28 cellular contexts compared by ENCODE assay signal in the genomic region with DNA sequence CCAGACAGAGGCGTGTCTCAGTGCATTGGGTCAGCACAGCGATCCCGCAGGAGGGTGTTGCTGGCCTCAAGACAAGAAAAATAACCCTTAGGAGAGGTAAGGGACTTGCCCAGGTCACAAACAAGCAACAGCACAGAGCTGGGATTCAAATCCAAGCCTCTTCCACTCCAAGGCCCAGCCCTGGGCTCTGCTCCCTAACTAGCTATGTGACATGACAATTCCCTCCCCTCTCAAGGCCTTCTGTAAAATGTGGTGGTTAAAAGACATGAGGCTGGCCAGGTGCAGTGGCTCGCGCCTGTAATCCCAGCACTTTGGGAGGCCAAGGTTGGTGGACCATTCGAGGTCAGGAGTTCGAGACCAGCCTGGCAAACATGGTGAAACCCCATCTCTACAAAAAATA. TPM values are rescaled to one million over a fixed set of nuclear protein-coding genes. Genes with fewer than 3 reads are reported as not detected.
DNase-seq lines count a peak whose midpoint lies in the region; ATAC-seq and TF ChIP-seq lines count a peak whose summit lies in the region.
"Had no signal": no experiment of that assay in that cellular context is flagged by ENCODE, and none has a peak within 500 bp of the region (broad histone marks: within the 10 kb centered on the region; RNA-seq: fewer than 3 reads in every experiment).

No MANE protein-coding gene starts in this region.

- no peak overlapping the region for H3K4me2 ChIP-seq in mesendoderm (ENCODE audit: low read length)

- H3K27ac ChIP-seq in right atrium auricular region, result no peak overlapping the region
- no peak overlapping the region for H3K27ac ChIP-seq in mesendoderm (ENCODE audit: low read depth, low read length)
- peak overlapping the region; percentile 17 for H3K27ac ChIP-seq in substantia nigra (ENCODE audit: low read depth, low read length, poor library complexity, severe bottlenecking)
- H3K27ac ChIP-seq: SK-N-MC had no signal

- H3K9ac ChIP-seq in mesendoderm (ENCODE audit: low read length), result no peak overlapping the region

- H3K27me3 ChIP-seq in right atrium auricular region (no peaks in the 10 kb centered on the region), mesendoderm (ENCODE audit: insufficient read depth, low read length, poor library complexity) (no peaks in the 10 kb centered on the region)
- H3K27me3 ChIP-seq: BE2C had no signal

- H3K4me1 ChIP-seq in right atrium auricular region (peaks cover 0 to 11% of the 10 kb centered on the region in 2 donors), mesendoderm (ENCODE audit: control insufficient read depth, low read depth, low read length) (peaks cover 2% of the 10 kb centered on the region)
- H3K4me1 ChIP-seq: BE2C had no signal

- H4K5ac ChIP-seq in mesendoderm (ENCODE audit: low read length), result no peak overlapping the region

- H3K9me3 Mint-ChIP-seq in dendritic cell treated with granulocyte-macrophage colony-stimulating factor and Interleukin-4, amounts not matched to agents 40 ng/mL and 50 ng/mL, for 4 days, result no peaks in the 10 kb centered on the region
- H3K9me3 Mint-ChIP-seq: CD8-positive, alpha-beta memory T cell had no signal

- H2BK5ac ChIP-seq in mesendoderm (ENCODE audit: low read length), result no peak overlapping the region

- H4K8ac ChIP-seq in mesendoderm (ENCODE audit: low read depth, low read length), result no peak overlapping the region

- H3K79me1 ChIP-seq in mesendoderm (ENCODE audit: low read length), result no peaks in the 10 kb centered on the region

- H3K4me3 ChIP-seq in right atrium auricular region, result no peak overlapping the region
- H3K4me3 ChIP-seq in mesendoderm (ENCODE audit: low read length), result no peak overlapping the region
- H3K4me3 ChIP-seq: SK-N-MC had no signal

- H3K36me3 ChIP-seq in right atrium auricular region (no peaks in the 10 kb centered on the region), mesendoderm (ENCODE audit: control insufficient read depth, insufficient read depth, low read length) (no peaks in the 10 kb centered on the region)
- H3K36me3 ChIP-seq: BE2C had no signal

- peak overlapping the region; percentile 42 for H3K27ac Mint-ChIP-seq in dendritic cell treated with granulocyte-macrophage colony-stimulating factor and Interleukin-4, amounts not matched to agents 40 ng/mL and 50 ng/mL, for 4 days

- intact Hi-C loops in Right ventricle myocardium superior (cut with DNase I), result no loop called here
- intact Hi-C loops in dendritic cell treated with granulocyte-macrophage colony-stimulating factor and Interleukin-4, amounts not matched to agents 40 ng/mL and 50 ng/mL, for 4 days (cut with micrococcal nuclease), result no loop called here

- no peak overlapping the region for H3K18ac ChIP-seq in mesendoderm (ENCODE audit: low read length)

- no peaks in the 10 kb centered on the region for H3K79me2 ChIP-seq in mesendoderm (ENCODE audit: control insufficient read depth, insufficient read depth, low read length)

- H3K9me3 ChIP-seq in right atrium auricular region, result no peaks in the 10 kb centered on the region
- H3K9me3 ChIP-seq: BE2C had no signal

- H2AK5ac ChIP-seq in mesendoderm (ENCODE audit: low read length), result no peak overlapping the region

- ATAC-seq in Right ventricle myocardium superior (ENCODE audit: poor library complexity) (no peak), GM19328 (IDR thresholded peaks at IDR 0.05; ENCODE audit: unreplicated experiment) (no peak)
- ATAC-seq: PC-3 had no signal

- H3K23ac ChIP-seq in mesendoderm (ENCODE audit: low read length), result no peak overlapping the region

- H2BK15ac ChIP-seq in mesendoderm (replicated peaks; ENCODE audit: low read depth), result no peak overlapping the region

- peaks cover 54% of the 10 kb centered on the region for H3K4me1 Mint-ChIP-seq in dendritic cell treated with granulocyte-macrophage colony-stimulating factor and Interleukin-4, amounts not matched to agents 40 ng/mL and 50 ng/mL, for 4 days (ENCODE audit: low read depth)

- no peak overlapping the region for H2BK120ac ChIP-seq in mesendoderm (ENCODE audit: low read depth, low read length)

- WGBS in mesendoderm (ENCODE audit: extremely low coverage, insufficient coverage, low lambda C conversion rate), result no CpG with 5 or more reads among the region's 7 CpGs

- H3K4ac ChIP-seq in mesendoderm (ENCODE audit: low read depth, low read length), result no peak overlapping the region

- H3K56ac ChIP-seq in mesendoderm (ENCODE audit: low read length), result peak overlapping the region; percentile 39

- H3K4me3 Mint-ChIP-seq in dendritic cell treated with granulocyte-macrophage colony-stimulating factor and Interleukin-4, amounts not matched to agents 40 ng/mL and 50 ng/mL, for 4 days, result no peak overlapping the region
- H3K4me3 Mint-ChIP-seq: CD14-positive monocyte; CD8-positive, alpha-beta memory T cell had no signal

- H3K27me3 Mint-ChIP-seq in dendritic cell treated with granulocyte-macrophage colony-stimulating factor and Interleukin-4, amounts not matched to agents 40 ng/mL and 50 ng/mL, for 4 days, result peaks cover 38% of the 10 kb centered on the region

- H3K36me3 Mint-ChIP-seq in dendritic cell treated with granulocyte-macrophage colony-stimulating factor and Interleukin-4, amounts not matched to agents 40 ng/mL and 50 ng/mL, for 4 days (ENCODE audit: low read depth), result no peaks in the 10 kb centered on the region
- H3K36me3 Mint-ChIP-seq: CD14-positive monocyte; CD8-positive, alpha-beta memory T cell had no signal

- no peak for TF ChIP-seq CTCF in right atrium auricular region (IDR thresholded peaks at IDR 0.05)

- DNase-seq in Right ventricle myocardium superior, result peak; percentile 37
- no peak for DNase-seq in right atrium auricular region (ENCODE audit: low spot score)
- no peak for DNase-seq in mesendoderm
- DNase-seq in substantia nigra (lab: John Stamatoyannopoulos, UW), result no peak
- DNase-seq in NCI-H226, result no peak
- no peak for DNase-seq in activated CD4-positive, CD25-positive, alpha-beta regulatory T cell (lab: John Stamatoyannopoulos, UW)
- DNase-seq: 8988T; ACHN; BE2C; Calu3; CD8-positive, alpha-beta memory T cell; DMS79 treated with DMSO at 0.1 percent for 48 hours; GF-D8; Karpas-422; NCI-H1105 treated with DMSO at 0.1 percent for 48 hours; NCI-H146; NCI-H1930; NCI-H2107; NCI-H446 treated with DMSO at 0.1 percent for 48 hours; NCI-H526; NCI-H82; NK-92 treated with Interleukin-12 subunit alpha and Interleukin-12 subunit beta, amount 100 ng/mL, for 24 hours; PC-3; SHP77 treated with DMSO at 0.1 percent for 48 hours had no signal

RNA-seq across cellular contexts. Expression of a gene that starts 28.1 kb away (rescaled TPM):
- total RNA-seq in Right ventricle myocardium superior (19.5 TPM), right atrium auricular region (10 to 100 TPM; 17.4 to 62.8 TPM)
- 0.70 TPM for polyA plus RNA-seq in mesendoderm (2013, experiment 1 of 2)
- polyA plus RNA-seq in mesendoderm (2013, experiment 2 of 2), result 0.64 TPM
- total RNA-seq: Calu3, PC-3 had no signal
